Comparison of ENCODE assay signal across 1 cellular context in genomic region chr5:474826-475661, GRCh38.
TF ChIP-seq lines count a peak whose summit lies in the region.

No MANE protein-coding gene starts in this region.

TF ChIP-seq in K562, 482 proteins besides CTCF, POLR2A, EP300 and RAD21 (continued from another document):
- TF ChIP-seq, protein P1, sequence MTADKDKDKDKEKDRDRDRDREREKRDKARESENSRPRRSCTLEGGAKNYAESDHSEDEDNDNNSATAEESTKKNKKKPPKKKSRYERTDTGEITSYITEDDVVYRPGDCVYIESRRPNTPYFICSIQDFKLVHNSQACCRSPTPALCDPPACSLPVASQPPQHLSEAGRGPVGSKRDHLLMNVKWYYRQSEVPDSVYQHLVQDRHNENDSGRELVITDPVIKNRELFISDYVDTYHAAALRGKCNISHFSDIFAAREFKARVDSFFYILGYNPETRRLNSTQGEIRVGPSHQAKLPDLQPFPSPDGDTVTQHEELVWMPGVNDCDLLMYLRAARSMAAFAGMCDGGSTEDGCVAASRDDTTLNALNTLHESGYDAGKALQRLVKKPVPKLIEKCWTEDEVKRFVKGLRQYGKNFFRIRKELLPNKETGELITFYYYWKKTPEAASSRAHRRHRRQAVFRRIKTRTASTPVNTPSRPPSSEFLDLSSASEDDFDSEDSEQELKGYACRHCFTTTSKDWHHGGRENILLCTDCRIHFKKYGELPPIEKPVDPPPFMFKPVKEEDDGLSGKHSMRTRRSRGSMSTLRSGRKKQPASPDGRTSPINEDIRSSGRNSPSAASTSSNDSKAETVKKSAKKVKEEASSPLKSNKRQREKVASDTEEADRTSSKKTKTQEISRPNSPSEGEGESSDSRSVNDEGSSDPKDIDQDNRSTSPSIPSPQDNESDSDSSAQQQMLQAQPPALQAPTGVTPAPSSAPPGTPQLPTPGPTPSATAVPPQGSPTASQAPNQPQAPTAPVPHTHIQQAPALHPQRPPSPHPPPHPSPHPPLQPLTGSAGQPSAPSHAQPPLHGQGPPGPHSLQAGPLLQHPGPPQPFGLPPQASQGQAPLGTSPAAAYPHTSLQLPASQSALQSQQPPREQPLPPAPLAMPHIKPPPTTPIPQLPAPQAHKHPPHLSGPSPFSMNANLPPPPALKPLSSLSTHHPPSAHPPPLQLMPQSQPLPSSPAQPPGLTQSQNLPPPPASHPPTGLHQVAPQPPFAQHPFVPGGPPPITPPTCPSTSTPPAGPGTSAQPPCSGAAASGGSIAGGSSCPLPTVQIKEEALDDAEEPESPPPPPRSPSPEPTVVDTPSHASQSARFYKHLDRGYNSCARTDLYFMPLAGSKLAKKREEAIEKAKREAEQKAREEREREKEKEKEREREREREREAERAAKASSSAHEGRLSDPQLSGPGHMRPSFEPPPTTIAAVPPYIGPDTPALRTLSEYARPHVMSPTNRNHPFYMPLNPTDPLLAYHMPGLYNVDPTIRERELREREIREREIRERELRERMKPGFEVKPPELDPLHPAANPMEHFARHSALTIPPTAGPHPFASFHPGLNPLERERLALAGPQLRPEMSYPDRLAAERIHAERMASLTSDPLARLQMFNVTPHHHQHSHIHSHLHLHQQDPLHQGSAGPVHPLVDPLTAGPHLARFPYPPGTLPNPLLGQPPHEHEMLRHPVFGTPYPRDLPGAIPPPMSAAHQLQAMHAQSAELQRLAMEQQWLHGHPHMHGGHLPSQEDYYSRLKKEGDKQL (CRISPR knock-in tag; IDR thresholded peaks at IDR 0.05; ENCODE audit: borderline replicate concordance): no peak
